22 cellular contexts compared by ENCODE assay signal in genomic region chr12:66166561-66166960, GRCh38.
"Had no signal": no experiment of that assay in that cellular context is flagged by ENCODE, and none has a peak within 500 bp of the region (broad histone marks: within the 10 kb centered on the region; RNA-seq: fewer than 3 reads in every experiment).

No MANE protein-coding gene starts in this region.

- H3K27ac Mint-ChIP-seq: activated naive CD8-positive, alpha-beta T cell treated with anti-CD3 and anti-CD28 coated beads, Interleukin-2, amount 50 U/mL, for 24 hours; activated T-helper 1 cell treated with anti-CD3 and anti-CD28 coated beads, Interleukin-12 subunit alpha, Interleukin-12 subunit beta, Interleukin-2, Interleukin-4 antibody, amounts not matched to agents 30 ng/mL and 10 ng/mL and 1 ng/mL, durations not matched to agents 14 hours and 24 hours and 36 hours; brain; endodermal cell; type B pancreatic cell had no signal

- H3K27me3 Mint-ChIP-seq: activated naive CD8-positive, alpha-beta T cell treated with anti-CD3 and anti-CD28 coated beads, Interleukin-2, amount 50 U/mL, for 24 hours; brain; type B pancreatic cell had no signal

- H3K4me3 Mint-ChIP-seq: activated T-helper 1 cell treated with anti-CD3 and anti-CD28 coated beads, Interleukin-12 subunit alpha, Interleukin-12 subunit beta, Interleukin-2, Interleukin-4 antibody, amounts not matched to agents 30 ng/mL and 10 ng/mL and 1 ng/mL, durations not matched to agents 14 hours and 24 hours and 36 hours; endodermal cell; neural crest cell; type B pancreatic cell had no signal

- H3K27ac ChIP-seq: colonic mucosa, epithelial cell of prostate, prostate gland, right atrium auricular region, stomach, testis had no signal

- H3K4me3 ChIP-seq: colonic mucosa, lung, prostate gland, right atrium auricular region, stomach, testis had no signal

- H3K27me3 ChIP-seq: colonic mucosa, right atrium auricular region, stomach, testis had no signal

- H3K4me1 ChIP-seq: colonic mucosa, prostate gland, testis had no signal

- H3K9me3 ChIP-seq: colonic mucosa, prostate gland, right atrium auricular region, stomach, testis had no signal

- DNase-seq: activated CD4-positive, alpha-beta T cell treated with anti-CD3 and anti-CD28 coated beads, Interleukin-2, amount 50 U/mL, for 4 hours; activated naive CD8-positive, alpha-beta T cell treated with anti-CD3 and anti-CD28 coated beads, Interleukin-2, amount 50 U/mL, for 24 hours; anterior cingulate cortex; central memory CD4-positive, alpha-beta T cell; colonic mucosa; endodermal cell; foreskin fibroblast; kidney; stimulated activated CD4-positive, alpha-beta T cell treated with anti-CD3 and anti-CD28 coated beads, Interleukin-2, amount 100 ng/mL, for 24 hours; stomach; SW 1271; T1000; testis had no signal

- H3K36me3 ChIP-seq: colonic mucosa, prostate gland, right atrium auricular region, stomach had no signal

- ATAC-seq: activated naive CD8-positive, alpha-beta T cell treated with anti-CD3 and anti-CD28 coated beads, Interleukin-2, amount 50 U/mL, for 24 hours; left lobe of liver had no signal
